ENCODE assay signal across 4 cellular contexts in genomic region chr1:1509465-1509850, GRCh38. TPM values are rescaled to one million over a fixed set of nuclear protein-coding genes. Genes with fewer than 3 reads are reported as not detected.
"Had no signal": no experiment of that assay in that cellular context is flagged by ENCODE, and none has a peak within 500 bp of the region (broad histone marks: within the 10 kb centered on the region; RNA-seq: fewer than 3 reads in every experiment).

No MANE protein-coding gene starts in this region.

RNA-seq across cellular contexts. Expression of gene TMEM240, which starts 31.0 kb away (rescaled TPM):
- total RNA-seq: H4 had no signal

RNA-seq across cellular contexts. Expression of gene ATAD3C, which starts 60.0 kb away (rescaled TPM):
- total RNA-seq: GM23248, H4, HT1080, IMR-90 had no signal
- polyA plus RNA-seq: IMR-90 had no signal
